Comparison of ENCODE assay signal across 8 cellular contexts in the genomic region with DNA sequence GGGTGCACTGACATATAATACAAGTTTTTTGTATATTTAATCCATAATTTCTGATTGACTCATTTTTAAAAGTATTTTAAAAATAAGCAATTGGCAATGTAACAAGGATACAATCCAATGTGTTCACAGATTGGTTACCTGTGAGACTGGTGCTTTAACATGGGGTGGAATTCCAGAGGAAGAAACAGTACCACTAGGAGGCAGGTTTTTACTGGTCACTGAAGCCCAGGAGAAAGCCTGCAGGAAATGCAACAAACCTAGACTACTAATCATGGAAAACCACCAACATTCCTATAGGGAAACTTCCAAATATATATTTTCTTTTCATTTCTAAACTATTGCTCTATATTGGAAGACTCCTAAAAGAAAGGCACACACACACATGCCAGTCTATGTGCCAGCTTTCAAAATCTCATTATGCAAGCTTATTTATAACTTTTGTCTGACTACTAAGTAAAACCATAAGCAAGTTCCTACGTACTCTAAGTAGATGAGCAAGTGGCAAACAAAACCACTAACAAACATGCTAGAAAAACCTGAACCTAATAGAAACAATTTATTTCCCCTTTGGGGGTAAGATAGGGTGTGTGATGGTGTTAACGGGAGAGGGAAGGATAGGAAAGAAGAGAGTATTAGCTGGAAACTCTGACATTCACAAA. TPM values are rescaled to one million over a fixed set of nuclear protein-coding genes. Genes with fewer than 3 reads are reported as not detected.
DNase-seq lines count a peak whose midpoint lies in the region; ATAC-seq and TF ChIP-seq lines count a peak whose summit lies in the region.
"Had no signal": no experiment of that assay in that cellular context is flagged by ENCODE, and none has a peak within 500 bp of the region (broad histone marks: within the 10 kb centered on the region; RNA-seq: fewer than 3 reads in every experiment).

No MANE protein-coding gene starts in this region.

- H3K36me3 ChIP-seq in effector memory CD4-positive, alpha-beta T cell (ENCODE audit: control insufficient read depth, insufficient read depth, low read length): peaks cover 60% of the 10 kb centered on the region

- H3K36me3 Mint-ChIP-seq in neural crest cell (ENCODE audit: low read depth): peaks cover 12% of the 10 kb centered on the region

- TF ChIP-seq CTCF in neural crest cell (conservative IDR thresholded peaks at IDR 0.05): peak; percentile 60

- no peaks in the 10 kb centered on the region for H3K4me1 Mint-ChIP-seq in neural crest cell

- no peaks in the 10 kb centered on the region for H3K9me3 ChIP-seq in effector memory CD4-positive, alpha-beta T cell (ENCODE audit: control insufficient read depth, low read length)

- no peak overlapping the region for H3K27ac Mint-ChIP-seq in neural crest cell (ENCODE audit: unreplicated experiment)

- no peaks in the 10 kb centered on the region for H3K27me3 ChIP-seq in effector memory CD4-positive, alpha-beta T cell (replicated peaks; ENCODE audit: control insufficient read depth, insufficient read depth, low read length, poor library complexity, severe bottlenecking)

- ATAC-seq in GM19023 (IDR thresholded peaks at IDR 0.05; ENCODE audit: unreplicated experiment): no peak

- no peak overlapping the region for H3K4me3 ChIP-seq in effector memory CD4-positive, alpha-beta T cell (ENCODE audit: insufficient read depth, low read depth, low read length, poor library complexity, severe bottlenecking)
- H3K4me3 ChIP-seq: lung had no signal

- H3K27me3 Mint-ChIP-seq in neural crest cell (ENCODE audit: low read depth): no peaks in the 10 kb centered on the region

- H3K27ac ChIP-seq in effector memory CD4-positive, alpha-beta T cell (ENCODE audit: insufficient read depth, low read length, poor library complexity, severe bottlenecking): peak overlapping the region; percentile 24

- DNase-seq in ELR (ENCODE audit: low read depth): peak; percentile 48
- DNase-seq in M059J (ENCODE audit: low read depth): peak; percentile 24
- DNase-seq in effector memory CD4-positive, alpha-beta T cell: no peak
- DNase-seq in neural crest cell (ENCODE audit: low read depth, low spot score): no peak
- no peak for DNase-seq in GOT3 (lab: John Stamatoyannopoulos, UW)
- no peak for DNase-seq in amniotic stem cell (lab: John Stamatoyannopoulos, UW)

- H3K4me3 Mint-ChIP-seq in neural crest cell: no peak overlapping the region

- no peaks in the 10 kb centered on the region for H3K9me3 Mint-ChIP-seq in neural crest cell

- H3K4me1 ChIP-seq in effector memory CD4-positive, alpha-beta T cell (ENCODE audit: control insufficient read depth, insufficient read depth, low read length, poor library complexity, severe bottlenecking): peaks cover 15% of the 10 kb centered on the region

RNA-seq across cellular contexts. Expression of gene G3BP2, which starts 19.2 kb away (rescaled TPM):
- total RNA-seq in M059J (2014; rRNA removed; shearing (Covaris generic)): 119 and 135 TPM in 2 replicates
- 204 TPM in 2 replicates for total RNA-seq in neural crest cell

RNA-seq across cellular contexts. Expression of gene CDKL2, which starts 23.6 kb away (rescaled TPM):
- total RNA-seq in M059J (2014; rRNA removed; shearing (Covaris generic)): 0.05 and 0.15 TPM in 2 replicates
- total RNA-seq in neural crest cell: 1.1 and 1.8 TPM in 2 replicates

Comparison
In these comparisons a context has a peak if more than half of its experiments do, and no peak if none do; other contexts are left out.
1. DNase-seq: peak in ELR (single experiment) and M059J (single experiment); none in effector memory CD4-positive, alpha-beta T cell (0 of 3), neural crest cell (single experiment), GOT3 (single experiment) and amniotic stem cell (single experiment).